In genomic region chr12:125773033-125773432, GRCh38 we compare ENCODE assay signal across 8 cellular contexts.
DNase-seq lines count a peak whose midpoint lies in the region; ATAC-seq and TF ChIP-seq lines count a peak whose summit lies in the region.

No MANE protein-coding gene starts in this region.

- H3K4me2 ChIP-seq in SK-N-SH: no peak overlapping the region

- DNase-seq in SK-N-SH (peak; percentile 52), M059J (ENCODE audit: low read depth) (peak; percentile 1), ecto neural progenitor cell (ENCODE audit: low spot score) (peak; percentile 59), kidney tubule cell (ENCODE audit: low spot score) (no peak), GM03348 (ENCODE audit: low spot score) (no peak)

- ATAC-seq in SK-N-SH treated with all-trans-retinoic acid at 6 μM for 48 hours: no peak
- ATAC-seq in GM21360 (IDR thresholded peaks at IDR 0.05; ENCODE audit: unreplicated experiment): peak; percentile 94
- no peak for ATAC-seq in HG03025 (IDR thresholded peaks at IDR 0.05; ENCODE audit: low FRiP score, unreplicated experiment)

- H3K9me2 ChIP-seq in SK-N-SH: no peaks in the 10 kb centered on the region

- TF ChIP-seq EP300 in SK-N-SH (IDR thresholded peaks at IDR 0.05; ENCODE audit: borderline replicate concordance in 1 of 2, low read depth in 1 of 2, low read length in 1 of 2): no peak

- H3K4me3 ChIP-seq in SK-N-SH (ENCODE audit: low read depth in 2 of 2, low read length in 1 of 2): no peak overlapping the region

- H3K4me1 ChIP-seq in SK-N-SH (ENCODE audit: control insufficient read depth in 1 of 2, insufficient read depth in 2 of 2, low read depth in 1 of 2, low read length in 1 of 2): no peaks in the 10 kb centered on the region

- WGBS in SK-N-SH (ENCODE audit: low lambda C conversion rate): 6% methylated on average over 9 of the region's 12 CpGs

- H3K36me3 ChIP-seq in SK-N-SH (replicated peaks in 1 of 2; ENCODE audit: control insufficient read depth in 1 of 2, insufficient read depth in 2 of 2, low read length in 1 of 2): no peaks in the 10 kb centered on the region

- no peaks in the 10 kb centered on the region for H3F3A ChIP-seq in SK-N-SH (replicated peaks; ENCODE audit: insufficient read depth)

- peaks cover 10% of the 10 kb centered on the region; the same call in 1 of the 2 replicates for H3K9me3 ChIP-seq in SK-N-SH

- CTCF ChIA-PET in SK-N-SH (lab: Yijun Ruan, JAX): interaction anchor here (0.7 to 2.0 kb wide), 5 partner anchors 15 to 442 kb away, joined by 3 to 5 read pairs (median 3); no protein-coding TSS in a partner anchor

- H2AFZ ChIP-seq in SK-N-SH (ENCODE audit: low read depth): no peak overlapping the region

- POLR2A ChIA-PET in SK-N-SH (lab: Yijun Ruan, JAX): no interaction called here

- peak; percentile 34 for TF ChIP-seq RAD21 in SK-N-SH (IDR thresholded peaks at IDR 0.05; ENCODE audit: low read length)

- no peaks in the 10 kb centered on the region for H3K79me2 ChIP-seq in SK-N-SH (ENCODE audit: insufficient read depth)

- no peaks in the 10 kb centered on the region for H4K20me1 ChIP-seq in SK-N-SH (ENCODE audit: insufficient read depth)

- no peaks in the 10 kb centered on the region for H3K27me3 ChIP-seq in SK-N-SH (ENCODE audit: insufficient read depth)

- H3K27ac ChIP-seq in SK-N-SH (ENCODE audit: low read depth in 2 of 2, low read length in 1 of 2): no peak overlapping the region

- TF ChIP-seq CTCF in SK-N-SH (IDR thresholded peaks at IDR 0.05): no peak

- H3K9ac ChIP-seq in SK-N-SH: no peak overlapping the region

TF ChIP-seq in SK-N-SH, 30 proteins besides CTCF, POLR2A, EP300 and RAD21:
- TF ChIP-seq MAX (IDR thresholded peaks at IDR 0.05; ENCODE audit: low read depth) (0 out of 2 replicates have a peak, but pooled peaks have one; percentile 19), SMC3 (IDR thresholded peaks at IDR 0.05; ENCODE audit: low read depth, low read length) (no peak; the same call in 1 of the 2 replicates), ELF1 (IDR thresholded peaks at IDR 0.05) (no peak), MEF2A (IDR thresholded peaks at IDR 0.05; ENCODE audit: borderline replicate concordance, low read depth) (no peak), MXI1 (IDR thresholded peaks at IDR 0.05; ENCODE audit: low read depth, low read length) (peak; percentile 26; the same call in 1 of the 2 replicates), TEAD4 (IDR thresholded peaks at IDR 0.05; ENCODE audit: borderline replicate concordance, insufficient read depth) (no peak), GABPA (IDR thresholded peaks at IDR 0.05; ENCODE audit: low read depth) (no peak), TCF12 (IDR thresholded peaks at IDR 0.05) (no peak), NRF1 (IDR thresholded peaks at IDR 0.05; ENCODE audit: low read depth, low read length) (no peak), NFIC (IDR thresholded peaks at IDR 0.05; ENCODE audit: borderline replicate concordance) (no peak)
- TF ChIP-seq, protein P1, sequence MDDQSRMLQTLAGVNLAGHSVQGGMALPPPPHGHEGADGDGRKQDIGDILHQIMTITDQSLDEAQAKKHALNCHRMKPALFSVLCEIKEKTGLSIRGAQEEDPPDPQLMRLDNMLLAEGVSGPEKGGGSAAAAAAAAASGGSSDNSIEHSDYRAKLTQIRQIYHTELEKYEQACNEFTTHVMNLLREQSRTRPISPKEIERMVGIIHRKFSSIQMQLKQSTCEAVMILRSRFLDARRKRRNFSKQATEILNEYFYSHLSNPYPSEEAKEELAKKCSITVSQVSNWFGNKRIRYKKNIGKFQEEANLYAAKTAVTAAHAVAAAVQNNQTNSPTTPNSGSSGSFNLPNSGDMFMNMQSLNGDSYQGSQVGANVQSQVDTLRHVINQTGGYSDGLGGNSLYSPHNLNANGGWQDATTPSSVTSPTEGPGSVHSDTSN (IDR thresholded peaks at IDR 0.05): no peak

TF ChIP-seq in SK-N-SH treated with all-trans-retinoic acid at 6 μM for 48 hours, 23 proteins besides CTCF, POLR2A, EP300 and RAD21:
- TF ChIP-seq BACH2 (CRISPR knock-in tag; IDR thresholded peaks at IDR 0.05; ENCODE audit: borderline replicate concordance): no peak
- no peak for TF ChIP-seq SNAI2 (CRISPR knock-in tag; IDR thresholded peaks at IDR 0.05)
- TF ChIP-seq, protein P2, sequence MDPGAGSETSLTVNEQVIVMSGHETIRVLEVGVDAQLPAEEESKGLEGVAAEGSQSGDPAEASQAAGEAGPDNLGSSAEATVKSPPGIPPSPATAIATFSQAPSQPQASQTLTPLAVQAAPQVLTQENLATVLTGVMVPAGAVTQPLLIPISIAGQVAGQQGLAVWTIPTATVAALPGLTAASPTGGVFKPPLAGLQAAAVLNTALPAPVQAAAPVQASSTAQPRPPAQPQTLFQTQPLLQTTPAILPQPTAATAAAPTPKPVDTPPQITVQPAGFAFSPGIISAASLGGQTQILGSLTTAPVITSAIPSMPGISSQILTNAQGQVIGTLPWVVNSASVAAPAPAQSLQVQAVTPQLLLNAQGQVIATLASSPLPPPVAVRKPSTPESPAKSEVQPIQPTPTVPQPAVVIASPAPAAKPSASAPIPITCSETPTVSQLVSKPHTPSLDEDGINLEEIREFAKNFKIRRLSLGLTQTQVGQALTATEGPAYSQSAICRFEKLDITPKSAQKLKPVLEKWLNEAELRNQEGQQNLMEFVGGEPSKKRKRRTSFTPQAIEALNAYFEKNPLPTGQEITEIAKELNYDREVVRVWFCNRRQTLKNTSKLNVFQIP (CRISPR knock-in tag; IDR thresholded peaks at IDR 0.05; ENCODE audit: borderline replicate concordance, low read depth): no peak
- no peak for TF ChIP-seq ESRRG (CRISPR knock-in tag; IDR thresholded peaks at IDR 0.05)
- no peak for TF ChIP-seq ZNF8 (CRISPR knock-in tag; IDR thresholded peaks at IDR 0.05)
- no peak for TF ChIP-seq CSDC2 (CRISPR knock-in tag; IDR thresholded peaks at IDR 0.05)
- TF ChIP-seq RARB (CRISPR knock-in tag; IDR thresholded peaks at IDR 0.05): no peak
TF ChIP-seq in SK-N-SH treated with all-trans-retinoic acid at 6 μM for 48 hours: peak in this region for 0.

Comparison
In these comparisons a context has a peak if more than half of its experiments do, and no peak if none do; other contexts are left out.
1. DNase-seq: peak in SK-N-SH (single experiment), M059J (single experiment) and ecto neural progenitor cell (single experiment); none in kidney tubule cell (single experiment) and GM03348 (single experiment).